In genomic region chr17:28598389-28598788, GRCh38 we compare ENCODE assay signal across 8 cellular contexts.
DNase-seq lines count a peak whose midpoint lies in the region; ATAC-seq and TF ChIP-seq lines count a peak whose summit lies in the region.

No MANE protein-coding gene starts in this region.

- H3K27ac Mint-ChIP-seq in dendritic cell treated with granulocyte-macrophage colony-stimulating factor and Interleukin-4, amounts not matched to agents 40 ng/mL and 50 ng/mL, for 4 days, result peak overlapping the region; percentile 87

- peak overlapping the region; percentile 91; the same call in 1 of the 2 replicates for H3K27ac ChIP-seq in MM.1S (ENCODE audit: low read length)

- no peaks in the 10 kb centered on the region for H3K9me3 Mint-ChIP-seq in dendritic cell treated with granulocyte-macrophage colony-stimulating factor and Interleukin-4, amounts not matched to agents 40 ng/mL and 50 ng/mL, for 4 days

- no peak for TF ChIP-seq CTCF in GM12875 (IDR thresholded peaks at IDR 0.05; ENCODE audit: borderline replicate concordance, insufficient read depth, low read depth, low read length)
- no peak for TF ChIP-seq CTCF in MM.1S (IDR thresholded peaks at IDR 0.05; ENCODE audit: low read length)

- H3K4me2 ChIP-seq in MM.1S (ENCODE audit: low read depth, low read length), result peak overlapping the region; percentile 77

- H3K27me3 Mint-ChIP-seq in dendritic cell treated with granulocyte-macrophage colony-stimulating factor and Interleukin-4, amounts not matched to agents 40 ng/mL and 50 ng/mL, for 4 days, result no peaks in the 10 kb centered on the region

- H3K36me3 Mint-ChIP-seq in dendritic cell treated with granulocyte-macrophage colony-stimulating factor and Interleukin-4, amounts not matched to agents 40 ng/mL and 50 ng/mL, for 4 days (ENCODE audit: low read depth), result peaks cover 45% of the 10 kb centered on the region

- intact Hi-C loops in dendritic cell treated with granulocyte-macrophage colony-stimulating factor and Interleukin-4, amounts not matched to agents 40 ng/mL and 50 ng/mL, for 4 days (cut with micrococcal nuclease), result loop anchor here (5.0 kb wide), 1 partner anchor 49 kb away; the partner anchor contains the start of gene BLTP2

- no peaks in the 10 kb centered on the region; the same call in 1 of the 2 replicates for H3K36me3 ChIP-seq in MM.1S (replicated peaks; ENCODE audit: insufficient read depth, low read length)
- H3K36me3 ChIP-seq in neuron (ENCODE audit: insufficient read depth, low read length), result peaks cover 12% of the 10 kb centered on the region

- H3K79me2 ChIP-seq in MM.1S (ENCODE audit: low read length), result peaks cover 44% of the 10 kb centered on the region

- peak overlapping the region; percentile 82 for H3K9ac ChIP-seq in MM.1S (ENCODE audit: low read length)

- ATAC-seq in GM18868 (IDR thresholded peaks at IDR 0.05; ENCODE audit: unreplicated experiment) (no peak), GM21390 (IDR thresholded peaks at IDR 0.05; ENCODE audit: unreplicated experiment) (no peak)

- H4K20me1 ChIP-seq in MM.1S (ENCODE audit: insufficient read depth, low read length), result no peaks in the 10 kb centered on the region

- H3K9me2 ChIP-seq in MM.1S (replicated peaks; ENCODE audit: insufficient read depth, low read length), result no peaks in the 10 kb centered on the region

- peaks cover 16% of the 10 kb centered on the region for H3F3A ChIP-seq in MM.1S (ENCODE audit: insufficient read depth, low read length)

- peak overlapping the region; percentile 69 for H2AFZ ChIP-seq in MM.1S (ENCODE audit: low read length)
- H2AFZ ChIP-seq in neuron (ENCODE audit: low read depth, low read length), result peak overlapping the region; percentile 83

- H3K9me3 ChIP-seq in MM.1S (replicated peaks; ENCODE audit: insufficient read depth, low read length), result no peaks in the 10 kb centered on the region
- H3K9me3 ChIP-seq in neuron (ENCODE audit: low read length), result no peaks in the 10 kb centered on the region

- no peaks in the 10 kb centered on the region for H3K27me3 ChIP-seq in MM.1S (replicated peaks; ENCODE audit: insufficient read depth, low read length)
- no peaks in the 10 kb centered on the region for H3K27me3 ChIP-seq in neuron (ENCODE audit: insufficient read depth, low read length)

- H3K4me1 Mint-ChIP-seq in dendritic cell treated with granulocyte-macrophage colony-stimulating factor and Interleukin-4, amounts not matched to agents 40 ng/mL and 50 ng/mL, for 4 days (ENCODE audit: low read depth), result peaks cover 30% of the 10 kb centered on the region

- DNase-seq in MM.1S (no peak), DMS 273 (lab: John Stamatoyannopoulos, UW; ENCODE audit: unreplicated experiment) (no peak)
- no peak for DNase-seq in central memory CD4-positive, alpha-beta T cell

- H3K4me3 ChIP-seq in GM12875 (ENCODE audit: low read depth, low read length) (peak overlapping the region; percentile 96), MM.1S (ENCODE audit: low read length) (peak overlapping the region; percentile 77), neuron (ENCODE audit: low read length) (peak overlapping the region; percentile 89)

- H3K4me3 Mint-ChIP-seq in dendritic cell treated with granulocyte-macrophage colony-stimulating factor and Interleukin-4, amounts not matched to agents 40 ng/mL and 50 ng/mL, for 4 days, result peak overlapping the region; percentile 88

- H3K4me1 ChIP-seq in MM.1S (ENCODE audit: low read length), result peaks cover 9% of the 10 kb centered on the region; the same call in 1 of the 2 replicates
- peaks cover 15% of the 10 kb centered on the region for H3K4me1 ChIP-seq in neuron (ENCODE audit: insufficient read depth, low read length)
